Comparison of ENCODE assay signal across 8 cellular contexts in the genomic region with DNA sequence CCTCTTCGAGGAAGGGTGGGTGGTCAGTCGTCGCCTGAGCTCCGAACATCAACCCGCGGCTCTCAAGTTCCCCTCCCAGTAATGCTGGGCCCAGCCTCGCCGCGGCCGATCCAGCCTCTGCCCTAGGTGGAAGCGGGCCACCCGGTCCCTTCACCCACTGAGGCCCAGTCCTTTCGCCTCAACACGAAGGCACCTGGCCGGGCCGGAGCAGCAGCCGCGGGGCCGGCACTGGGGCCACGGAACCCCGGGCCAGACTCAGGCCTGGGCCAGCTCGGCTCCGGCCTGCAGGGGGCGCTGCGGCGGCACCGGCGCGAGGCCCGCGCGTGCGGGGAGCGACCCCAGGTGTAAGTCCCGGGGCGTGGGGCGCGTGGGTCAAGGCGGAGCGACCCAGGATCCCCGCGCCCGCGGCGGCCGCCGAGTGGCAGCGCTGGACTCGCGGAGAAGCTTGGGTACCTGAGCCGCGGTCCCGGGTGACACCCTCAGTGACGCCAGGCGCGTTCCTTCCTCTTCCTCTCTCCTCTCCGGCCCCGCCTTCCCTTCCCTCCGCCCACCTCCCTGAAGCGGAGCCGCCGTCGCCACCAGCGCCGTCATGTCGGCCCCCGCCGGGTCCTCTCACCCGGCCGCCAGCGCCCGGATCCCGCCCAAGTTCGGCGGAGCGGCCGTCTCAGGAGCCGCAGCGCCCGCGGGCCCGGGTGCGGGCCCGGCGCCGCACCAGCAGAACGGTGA.
DNase-seq lines count a peak whose midpoint lies in the region; ATAC-seq lines count a peak whose summit lies in the region.

Gene SEC24B (plus strand): TSS at position 535 of the 726 bp plus-strand sequence. CDS start 55 bp downstream, at position 590.

- DNase-seq in AG08395 (ENCODE audit: low spot score): peak; percentile 75
- peak; percentile 80 for DNase-seq in NCI-H2227 (lab: John Stamatoyannopoulos, UW; ENCODE audit: unreplicated experiment)
- DNase-seq in activated CD4-positive, CD25-positive, alpha-beta regulatory T cell treated with anti-CD3 and anti-CD28 coated beads, Interleukin-2, amount 50 U/mL, for 72 hours: peak; percentile 89
- DNase-seq in cerebellar nuclear complex (lab: John Stamatoyannopoulos, UW): peak; percentile 6 to 25
- DNase-seq in kidney tubule cell (ENCODE audit: low spot score): peak; percentile 92
- DNase-seq in stimulated activated CD4-positive, alpha-beta T cell treated with anti-CD3 and anti-CD28 coated beads, Interleukin-1b, Interleukin-23, amount 100 ng/mL, for 4 hours (ENCODE audit: low read depth in 2 of 2): peak; percentile 82 to 85

- ATAC-seq in GM18870 (IDR thresholded peaks at IDR 0.05; ENCODE audit: unreplicated experiment) (peak; percentile 88), HG03108 (IDR thresholded peaks at IDR 0.05; ENCODE audit: unreplicated experiment) (peak; percentile 94)

Comparison
In these comparisons a context has a peak if more than half of its experiments do, and no peak if none do; other contexts are left out.
1. Peak in every context shown above with its lines: DNase-seq and ATAC-seq.
2. DNase-seq: peak in every context shown above with its lines; median percentile 92 in kidney tubule cell; 89 in activated CD4-positive, CD25-positive, alpha-beta regulatory T cell treated with anti-CD3 and anti-CD28 coated beads, Interleukin-2, amount 50 U/mL, for 72 hours; 84 in stimulated activated CD4-positive, alpha-beta T cell treated with anti-CD3 and anti-CD28 coated beads, Interleukin-1b, Interleukin-23, amount 100 ng/mL, for 4 hours; 80 in NCI-H2227; 75 in AG08395; 16 in cerebellar nuclear complex.